ENCODE assay signal across 8 cellular contexts in the genomic region with DNA sequence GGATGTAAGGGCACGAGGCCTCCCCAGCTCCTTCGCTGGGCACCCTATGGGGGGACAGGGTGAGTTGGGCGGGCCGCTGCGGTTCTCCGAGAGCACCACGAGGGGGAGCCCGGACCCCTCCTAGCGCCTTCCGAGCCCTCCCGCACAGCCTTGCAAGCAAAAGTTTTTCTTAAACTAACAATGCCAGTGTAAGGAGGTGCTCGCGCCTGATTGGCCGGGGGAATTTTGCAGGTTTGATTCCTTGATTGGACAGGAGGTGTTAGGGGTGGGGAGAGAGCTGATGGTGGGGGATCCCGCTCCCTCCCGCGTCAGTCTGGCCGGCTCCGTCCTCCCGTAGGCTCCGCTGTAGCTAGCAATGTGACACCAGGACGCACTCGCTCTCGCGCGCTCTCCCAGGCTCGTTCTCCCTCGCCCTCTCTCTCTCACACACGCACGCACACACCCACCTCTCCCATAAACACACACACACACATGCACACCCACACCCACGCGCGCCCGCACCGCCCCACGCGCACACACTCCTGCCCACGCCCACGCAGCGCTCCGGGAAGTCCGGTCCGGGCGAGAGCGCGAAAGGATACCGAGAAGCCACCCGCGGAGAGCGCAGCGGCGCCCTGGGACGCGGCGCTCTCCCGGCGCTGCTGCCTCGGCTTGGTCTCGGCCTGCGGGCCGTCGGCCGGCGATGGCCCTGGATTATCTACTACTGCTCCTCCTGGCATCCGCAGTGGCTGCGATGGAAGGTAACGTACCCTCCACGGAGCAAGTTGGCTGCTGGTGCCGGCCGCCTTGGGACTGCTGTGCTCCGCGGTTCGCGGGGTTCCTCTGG. TPM values are rescaled to one million over a fixed set of nuclear protein-coding genes. Genes with fewer than 3 reads are reported as not detected.
DNase-seq lines count a peak whose midpoint lies in the region; ATAC-seq, FAIRE-seq and TF ChIP-seq lines count a peak whose summit lies in the region.

EPHB1 (plus strand) TSS at position 311 of the 826 bp plus-strand sequence.

- CTCF ChIA-PET in A549 (lab: Yijun Ruan, JAX) = interaction anchor here (0.5 to 4.5 kb wide), 32 partner anchors 9 to 1098 kb away, joined by 3 to 37 read pairs (median 3); no protein-coding TSS in a partner anchor

- H3K4me1 ChIP-seq in A549 (no peaks in the 10 kb centered on the region), gastrocnemius medialis (peaks cover 16 to 32% of the 10 kb centered on the region in 2 donors)

- H3K27me3 ChIP-seq in brain microvascular endothelial cell (replicated peaks) (peaks cover 31% of the 10 kb centered on the region), gastrocnemius medialis (no peaks in the 10 kb centered on the region)

- peaks cover 16% of the 10 kb centered on the region for H3K4me1 Mint-ChIP-seq in T-helper 17 cell

- POLR2A ChIA-PET in A549 (lab: Yijun Ruan, JAX) = no interaction called here

- TF ChIP-seq POLR2A in A549 (IDR thresholded peaks at IDR 0.05; ENCODE audit: low read length) (no peak), gastrocnemius medialis (IDR thresholded peaks at IDR 0.05) (peak; percentile 59 to 86)

- peaks cover 68% of the 10 kb centered on the region for H3K27me3 Mint-ChIP-seq in T-helper 17 cell

- peak; percentile 78 to 79 for TF ChIP-seq RAD21 in A549 (conservative IDR thresholded peaks at IDR 0.05 in 1 of 2, IDR thresholded peaks at IDR 0.05 in 1 of 2)

- in situ Hi-C loops in brain microvascular endothelial cell (cut with HindIII; ENCODE audit: low pct_ligation_motif_present, low sequenced_read_pairs) (no loop called here), gastrocnemius medialis (cut with MboI; ENCODE audit: low sequenced_read_pairs in 4 of 4) (loop anchor here (10.0 to 25.0 kb wide), 6 partner anchors 450 to 1242 kb away; no protein-coding TSS in a partner anchor)

- peak; percentile 58 to 80 for DNase-seq in A549 (ENCODE audit: low read depth in 1 of 2, low spot score in 1 of 2)
- peak; percentile 93 for DNase-seq in GM18507 (ENCODE audit: extremely low spot score, insufficient read length, low read depth)
- DNase-seq in NCI-H1436 treated with DMSO at 0.1 percent for 48 hours (lab: John Stamatoyannopoulos, UW) = peak; percentile 97
- DNase-seq in T-helper 17 cell = peak; percentile 20 to 56 (median 25)
- DNase-seq in brain microvascular endothelial cell = peak; percentile 91
- peak; percentile 84 to 93 for DNase-seq in gastrocnemius medialis

- H3K4me3 ChIP-seq in A549 = peak within 1 kb of the TSS; percentile 39
- H3K4me3 ChIP-seq in brain microvascular endothelial cell (ENCODE audit: low read depth, low read length) = peak within 1 kb of the TSS; percentile 60
- peak within 1 kb of the TSS; percentile 53 for H3K4me3 ChIP-seq in iPS-11a (ENCODE audit: low read depth, low read length)
- H3K4me3 ChIP-seq in gastrocnemius medialis = peak within 1 kb of the TSS; percentile 63 to 77 (median 72)

- H3K9me3 ChIP-seq in A549 (no peaks in the 10 kb centered on the region), T-helper 17 cell (ENCODE audit: control insufficient read depth, low read length, poor library complexity, severe bottlenecking) (no peaks in the 10 kb centered on the region), gastrocnemius medialis (no peaks in the 10 kb centered on the region)

- TF ChIP-seq CTCF in A549 (IDR thresholded peaks at IDR 0.05) (peak; percentile 68), brain microvascular endothelial cell (IDR thresholded peaks at IDR 0.05; ENCODE audit: low read depth, low read length, missing control alignments) (peak; percentile 95), gastrocnemius medialis (IDR thresholded peaks at IDR 0.05 in 4 of 5, conservative IDR thresholded peaks at IDR 0.05 in 1 of 5) (peak; percentile 92 to 97 (median 94))

- ATAC-seq in A549 (peak; percentile 83 to 93), HG02938 (IDR thresholded peaks at IDR 0.05; ENCODE audit: unreplicated experiment) (peak; percentile 82), T-helper 17 cell (peak; percentile 85), gastrocnemius medialis (peak; percentile 89)

- H3K4me3 Mint-ChIP-seq in T-helper 17 cell = peak within 1 kb of the TSS; percentile 95

- WGBS in A549 (ENCODE audit: missing lambda C conversion rate) = 1% methylated on average over 16 of the region's 74 CpGs

- no peaks in the 10 kb centered on the region for H3K36me3 ChIP-seq in brain microvascular endothelial cell (replicated peaks)
- no peaks in the 10 kb centered on the region for H3K36me3 ChIP-seq in gastrocnemius medialis

- peaks cover 3% of the 10 kb centered on the region for H3K36me3 Mint-ChIP-seq in T-helper 17 cell (ENCODE audit: low read depth)

- H3K27ac ChIP-seq in A549 = no peak within 1 kb of the TSS
- no peak within 1 kb of the TSS for H3K27ac ChIP-seq in brain microvascular endothelial cell
- peak within 1 kb of the TSS; percentile 72 to 86 (median 74) for H3K27ac ChIP-seq in gastrocnemius medialis

- peak within 1 kb of the TSS; percentile 84 for H3K4me2 ChIP-seq in A549

- H3K27ac Mint-ChIP-seq in T-helper 17 cell = no peak within 1 kb of the TSS

- no peak for TF ChIP-seq EP300 in A549 (IDR thresholded peaks at IDR 0.05)

- intact Hi-C loops in gastrocnemius medialis (cut with DNase I; ENCODE audit: low total_unique reads) = loop anchor here (1.0 to 10.0 kb wide), 5 partner anchors 100 to 1100 kb away; no protein-coding TSS in a partner anchor

- FAIRE-seq in A549 (lab: Jason Lieb, UNC) (no peak), GM18507 (lab: Jason Lieb, UNC) (peak; percentile 99)

TF ChIP-seq in A549, 52 proteins besides CTCF, POLR2A, EP300 and RAD21:
- TF ChIP-seq TP53 (CRISPR knock-in tag; IDR thresholded peaks at IDR 0.05) = no peak
- TF ChIP-seq SREBF2 (IDR thresholded peaks at IDR 0.05) = no peak
- no peak for TF ChIP-seq HEYL (CRISPR knock-in tag; IDR thresholded peaks at IDR 0.05)
- peak; percentile 18; the same call in 1 of the 2 replicates for TF ChIP-seq MAX (IDR thresholded peaks at IDR 0.05)
- TF ChIP-seq BHLHE40 (IDR thresholded peaks at IDR 0.05; ENCODE audit: low read depth, low read length) = no peak
- TF ChIP-seq NR3C1 (IDR thresholded peaks at IDR 0.05) = no peak
- TF ChIP-seq, protein P1, sequence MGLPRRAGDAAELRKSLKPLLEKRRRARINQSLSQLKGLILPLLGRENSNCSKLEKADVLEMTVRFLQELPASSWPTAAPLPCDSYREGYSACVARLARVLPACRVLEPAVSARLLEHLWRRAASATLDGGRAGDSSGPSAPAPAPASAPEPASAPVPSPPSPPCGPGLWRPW (IDR thresholded peaks at IDR 0.05) = no peak
- TF ChIP-seq FOSB (CRISPR knock-in tag; IDR thresholded peaks at IDR 0.05) = no peak
- TF ChIP-seq PBX3 (IDR thresholded peaks at IDR 0.05) = no peak
- peak; percentile 77 for TF ChIP-seq SMC3 (IDR thresholded peaks at IDR 0.05)
- no peak for TF ChIP-seq ESRRA (IDR thresholded peaks at IDR 0.05; ENCODE audit: borderline replicate concordance, low read length)
- TF ChIP-seq E2F6 (IDR thresholded peaks at IDR 0.05; ENCODE audit: borderline replicate concordance, low read depth) = peak; percentile 15; the same call in 1 of the 2 replicates

RNA-seq across cellular contexts. Expression of gene EPHB1, which starts in this region (rescaled TPM):
- 0.18 and 0.21 TPM in 2 replicates for polyA plus RNA-seq in A549 (2011; rRNA removed)
- 0.07 and 0.13 TPM in 2 replicates for polyA plus RNA-seq in A549 (2012; cell fraction: cytosol; rRNA removed)
- polyA plus RNA-seq in A549 (2012; cell fraction: nucleus; rRNA removed) = 0.05 and 0.06 TPM in 2 replicates
- 0.03 to 0.21 TPM (median 0.16 TPM) in 3 replicates for polyA plus RNA-seq in A549 (2017; fragmentation: RNase III; extraction: RNeasy Plus Mini Kit Qiagen cat#74134 plus additional on column Dnase treatment)
- 0.45 and 2.3 TPM in 2 replicates for polyA minus RNA-seq in A549 (2011; rRNA and poly(A)+ RNA removed)
- 1 to 10 TPM; 1.3 to 3.5 TPM for total RNA-seq in T-helper 17 cell
- total RNA-seq in gastrocnemius medialis = 1 to 10 TPM in 3 of 4 donors, under 1 TPM in 1; 1.00 to 8.9 (median 4.5) TPM

Comparison
In these comparisons a context has a peak if more than half of its experiments do, and no peak if none do; other contexts are left out.
1. DNase-seq: peak in every context shown above with its lines; median percentile 97 in NCI-H1436 treated with DMSO at 0.1 percent for 48 hours; 93 in GM18507; 91 in brain microvascular endothelial cell; 88 in gastrocnemius medialis; 69 in A549; 25 in T-helper 17 cell.
2. H3K27ac ChIP-seq: peak in gastrocnemius medialis (4 of 4); none in A549 (0 of 2) and brain microvascular endothelial cell (single experiment).
3. Peak in every context shown above with its lines, with median percentiles within 50 percentile points of each other: ATAC-seq, H3K4me3 ChIP-seq and CTCF ChIP-seq.